18 cellular contexts compared by ENCODE assay signal in the genomic region with DNA sequence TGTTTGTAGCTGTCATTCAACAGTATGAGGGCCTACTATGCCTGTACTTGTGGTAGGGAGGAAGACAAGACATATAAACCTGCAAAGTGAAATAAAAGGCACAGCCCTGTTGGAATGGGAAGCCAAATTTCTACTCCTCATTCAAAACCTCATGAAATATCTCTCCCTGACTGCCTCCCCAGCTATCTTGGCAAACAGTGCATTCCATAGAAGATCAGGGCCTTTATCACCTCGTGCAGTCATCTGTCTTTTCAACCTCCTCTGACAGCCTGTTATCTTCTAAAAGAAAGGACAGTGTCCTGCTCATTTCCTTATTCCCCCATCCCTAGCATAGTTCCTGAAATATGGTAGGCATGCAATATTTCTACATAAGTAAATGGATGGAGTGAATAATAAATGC.
DNase-seq lines count a peak whose midpoint lies in the region; ATAC-seq and TF ChIP-seq lines count a peak whose summit lies in the region.
"Had no signal": no experiment of that assay in that cellular context is flagged by ENCODE, and none has a peak within 500 bp of the region (broad histone marks: within the 10 kb centered on the region; RNA-seq: fewer than 3 reads in every experiment).

No MANE protein-coding gene starts in this region.

- peak overlapping the region; percentile 65 for H3K9ac ChIP-seq in adipocyte (ENCODE audit: low read length)
- H3K9ac ChIP-seq: KMS-11 had no signal

- no peaks in the 10 kb centered on the region for H3K36me3 ChIP-seq in A673 (ENCODE audit: insufficient read depth, low read length, poor library complexity, severe bottlenecking)
- H3K36me3 ChIP-seq in HEK293 (ENCODE audit: control insufficient read depth in 2 of 2, insufficient read depth in 1 of 2, low read length in 2 of 2), result no peaks in the 10 kb centered on the region
- no peaks in the 10 kb centered on the region for H3K36me3 ChIP-seq in adipocyte (ENCODE audit: control insufficient read depth, insufficient read depth, low read length, severe bottlenecking)
- H3K36me3 ChIP-seq: HAP-1, stomach had no signal

- BruUV-seq in A673 (replicated peaks; lab: Mats Ljungman, UMichigan), result no TSS peak

- TF ChIP-seq CTCF in A673 (conservative IDR thresholded peaks at IDR 0.05; ENCODE audit: low read depth, low read length) (no peak), HEK293 (tag by site-specific recombination; IDR thresholded peaks at IDR 0.05) (no peak), GM13977 (IDR thresholded peaks at IDR 0.05; ENCODE audit: extremely low read depth, insufficient read depth, missing control alignments) (no peak)

- peaks cover 30% of the 10 kb centered on the region for H3K4me1 ChIP-seq in A673 (ENCODE audit: insufficient read depth, low read length, poor library complexity, severe bottlenecking)
- peaks cover 40% of the 10 kb centered on the region for H3K4me1 ChIP-seq in HEK293 (ENCODE audit: control insufficient read depth, insufficient read depth, low read length)
- peaks cover 61% of the 10 kb centered on the region for H3K4me1 ChIP-seq in adipocyte (ENCODE audit: control insufficient read depth, insufficient read depth, low read length)

- POLR2A ChIA-PET in A673 (lab: Charles Lee; ENCODE audit: low non-redundant PET) (no interaction called here), HEK293 (lab: Yijun Ruan, JAX) (interaction anchor here (1.4 to 3.6 kb wide), 3 partner anchors 71 to 139 kb away, joined by 3 to 15 read pairs (median 3); a partner anchor contains a TSS)

- in situ Hi-C loops in GM13977 (cut with MboI; ENCODE audit: low pct_unique_long_range_greater_than_20kb, low sequenced_read_pairs, unreplicated experiment), result no loop called here

- no peaks in the 10 kb centered on the region for H3K9me3 ChIP-seq in A673 (ENCODE audit: low read depth, low read length, poor library complexity, severe bottlenecking)
- H3K9me3 ChIP-seq in HEK293 (ENCODE audit: control insufficient read depth, insufficient read depth, low read depth, low read length), result no peaks in the 10 kb centered on the region
- no peaks in the 10 kb centered on the region for H3K9me3 ChIP-seq in adipocyte (ENCODE audit: control insufficient read depth, low read length)
- H3K9me3 ChIP-seq: HAP-1, stomach had no signal

- no peak for ATAC-seq in HG02642 (IDR thresholded peaks at IDR 0.05; ENCODE audit: poor library complexity, unreplicated experiment)

- CTCF ChIA-PET in A673 (lab: Charles Lee) (no interaction called here), HEK293 (lab: Yijun Ruan, JAX) (interaction anchor here (0.5 to 3.6 kb wide), 5 partner anchors 71 to 310 kb away, joined by 3 to 15 read pairs (median 3); a partner anchor contains a TSS)

- intact Hi-C loops in A673 (cut with micrococcal nuclease; ENCODE audit: unreplicated experiment), result loop anchor here (5.0 kb wide), 1 partner anchor 192 kb away; no protein-coding TSS in a partner anchor

- no peak for DNase-seq in A673 (ENCODE audit: low spot score)
- DNase-seq in adipocyte (ENCODE audit: low read depth), result no peak
- peak; percentile 36 for DNase-seq in myocyte (ENCODE audit: low read depth)
- DNase-seq in DMS153 (lab: John Stamatoyannopoulos, UW), result no peak
- no peak for DNase-seq in GM13977 (ENCODE audit: low spot score)
- DNase-seq in NCI-H2196 (lab: John Stamatoyannopoulos, UW; ENCODE audit: unreplicated experiment), result no peak
- DNase-seq: activated CD4-positive, alpha-beta memory T cell treated with anti-CD3 and anti-CD28 coated beads, Interleukin-2, amount 10 ng/mL, durations not matched to agents 7 days and 5 days; activated effector memory CD4-positive, alpha-beta T cell treated with anti-CD3 and anti-CD28 coated beads, Interleukin-2, amount 50 U/mL, for 16 hours; effector CD8-positive, alpha-beta T cell; foreskin fibroblast; NCI-H1694; SIG-M5; stimulated activated CD4-positive, alpha-beta T cell treated with anti-CD3 and anti-CD28 coated beads, Interleukin-12 subunit alpha, Interleukin-12 subunit beta, amount 100 ng/mL, for 4 hours; stomach had no signal

- H3K27ac ChIP-seq in A673 (ENCODE audit: low read depth, low read length, poor library complexity, severe bottlenecking) (peak overlapping the region; percentile 76), HEK293 (ENCODE audit: extremely low read depth, low read depth, low read length) (peak overlapping the region; percentile 81; the same call in 1 of the 2 replicates)
- H3K27ac ChIP-seq: KMS-11 had no signal

- H3K4me3 ChIP-seq in A673 (ENCODE audit: low read depth, low read length, poor library complexity, severe bottlenecking), result no peak overlapping the region
- no peak overlapping the region for H3K4me3 ChIP-seq in HEK293 (ENCODE audit: low read depth, low read length)
- peak overlapping the region; percentile 47 for H3K4me3 ChIP-seq in adipocyte (ENCODE audit: low read length)
- H3K4me3 ChIP-seq: HAP-1, stomach had no signal

- no peaks in the 10 kb centered on the region for H3K27me3 ChIP-seq in A673 (replicated peaks; ENCODE audit: insufficient read depth, low read depth, low read length, poor library complexity)
- no peaks in the 10 kb centered on the region for H3K27me3 ChIP-seq in adipocyte (replicated peaks; ENCODE audit: control insufficient read depth, insufficient read depth, low read length)
- H3K27me3 ChIP-seq: stomach had no signal

TF ChIP-seq in HEK293, 187 proteins besides CTCF, POLR2A, EP300 and RAD21:
- TF ChIP-seq, protein P1, sequence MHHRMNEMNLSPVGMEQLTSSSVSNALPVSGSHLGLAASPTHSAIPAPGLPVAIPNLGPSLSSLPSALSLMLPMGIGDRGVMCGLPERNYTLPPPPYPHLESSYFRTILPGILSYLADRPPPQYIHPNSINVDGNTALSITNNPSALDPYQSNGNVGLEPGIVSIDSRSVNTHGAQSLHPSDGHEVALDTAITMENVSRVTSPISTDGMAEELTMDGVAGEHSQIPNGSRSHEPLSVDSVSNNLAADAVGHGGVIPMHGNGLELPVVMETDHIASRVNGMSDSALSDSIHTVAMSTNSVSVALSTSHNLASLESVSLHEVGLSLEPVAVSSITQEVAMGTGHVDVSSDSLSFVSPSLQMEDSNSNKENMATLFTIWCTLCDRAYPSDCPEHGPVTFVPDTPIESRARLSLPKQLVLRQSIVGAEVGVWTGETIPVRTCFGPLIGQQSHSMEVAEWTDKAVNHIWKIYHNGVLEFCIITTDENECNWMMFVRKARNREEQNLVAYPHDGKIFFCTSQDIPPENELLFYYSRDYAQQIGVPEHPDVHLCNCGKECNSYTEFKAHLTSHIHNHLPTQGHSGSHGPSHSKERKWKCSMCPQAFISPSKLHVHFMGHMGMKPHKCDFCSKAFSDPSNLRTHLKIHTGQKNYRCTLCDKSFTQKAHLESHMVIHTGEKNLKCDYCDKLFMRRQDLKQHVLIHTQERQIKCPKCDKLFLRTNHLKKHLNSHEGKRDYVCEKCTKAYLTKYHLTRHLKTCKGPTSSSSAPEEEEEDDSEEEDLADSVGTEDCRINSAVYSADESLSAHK (tag by site-specific recombination; IDR thresholded peaks at IDR 0.05), result no peak
- peak; percentile 67 for TF ChIP-seq WT1 (tag by site-specific recombination; IDR thresholded peaks at IDR 0.05)
- TF ChIP-seq, protein P2, sequence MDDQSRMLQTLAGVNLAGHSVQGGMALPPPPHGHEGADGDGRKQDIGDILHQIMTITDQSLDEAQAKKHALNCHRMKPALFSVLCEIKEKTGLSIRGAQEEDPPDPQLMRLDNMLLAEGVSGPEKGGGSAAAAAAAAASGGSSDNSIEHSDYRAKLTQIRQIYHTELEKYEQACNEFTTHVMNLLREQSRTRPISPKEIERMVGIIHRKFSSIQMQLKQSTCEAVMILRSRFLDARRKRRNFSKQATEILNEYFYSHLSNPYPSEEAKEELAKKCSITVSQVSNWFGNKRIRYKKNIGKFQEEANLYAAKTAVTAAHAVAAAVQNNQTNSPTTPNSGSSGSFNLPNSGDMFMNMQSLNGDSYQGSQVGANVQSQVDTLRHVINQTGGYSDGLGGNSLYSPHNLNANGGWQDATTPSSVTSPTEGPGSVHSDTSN (CRISPR knock-in tag; IDR thresholded peaks at IDR 0.05), result no peak
